In the genomic region with DNA sequence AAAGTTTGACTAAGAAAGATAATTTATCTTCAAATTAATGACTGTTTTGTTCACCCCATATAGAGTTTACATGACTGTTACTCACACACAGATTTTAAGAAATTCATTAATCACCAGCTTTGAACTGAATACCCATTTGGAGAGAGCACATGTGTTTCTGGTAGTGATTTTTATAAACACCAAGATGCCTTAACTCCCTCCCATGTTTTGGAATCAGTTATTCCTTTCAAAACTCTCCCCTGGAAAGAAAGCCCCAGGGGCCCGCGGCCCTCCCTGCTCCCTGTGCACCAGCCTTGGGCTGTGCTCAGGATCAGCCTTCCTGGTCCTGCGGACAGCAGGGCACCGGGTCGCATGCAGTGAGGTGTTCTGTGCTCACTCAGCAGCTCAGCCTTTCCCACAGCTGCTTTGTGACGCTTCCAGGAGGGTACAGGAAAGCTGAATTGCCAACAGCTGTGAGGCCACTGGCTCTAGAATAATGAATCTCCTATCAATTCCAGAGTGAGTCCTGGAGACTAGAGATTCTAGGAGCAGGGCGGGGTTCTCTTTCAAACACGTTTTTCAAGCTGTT, we compare ENCODE assay signal across 24 cellular contexts.
DNase-seq lines count a peak whose midpoint lies in the region; TF ChIP-seq lines count a peak whose summit lies in the region.
"Had no signal": no experiment of that assay in that cellular context is flagged by ENCODE, and none has a peak within 500 bp of the region (broad histone marks: within the 10 kb centered on the region; RNA-seq: fewer than 3 reads in every experiment).

No MANE protein-coding gene starts in this region.

- H3K27me3 ChIP-seq in osteoblast (ENCODE audit: insufficient read depth, low read length) = no peaks in the 10 kb centered on the region
- H3K27me3 ChIP-seq: ovary, tibial nerve had no signal

- no peaks in the 10 kb centered on the region for H3K9me3 Mint-ChIP-seq in activated T-cell treated with anti-CD3 and anti-CD28 coated beads, Interleukin-2, amount 50 U/mL, for 24 hours
- H3K9me3 Mint-ChIP-seq: activated CD4-positive, alpha-beta T cell treated with anti-CD3 and anti-CD28 coated beads, Interleukin-2, amount 10 ng/mL, durations not matched to agents 7 days and 5 days; T-helper 2 cell treated with Interferon-gamma antibody and Interleukin-4, amounts not matched to agents 5 μg/mL and 100 μg/mL, for 36 hours had no signal

- no peaks in the 10 kb centered on the region for H3K9me3 ChIP-seq in osteoblast (ENCODE audit: low read depth, low read length)
- H3K9me3 ChIP-seq: ovary, tibial nerve had no signal

- DNase-seq in AG20443 (ENCODE audit: low spot score) = peak; percentile 41
- DNase-seq in LHCN-M2 (ENCODE audit: low read depth) = peak; percentile 35
- DNase-seq in foreskin fibroblast = peak; percentile 57 to 67
- peak; percentile 57 for DNase-seq in osteoblast (ENCODE audit: insufficient read length, low spot score, missing footprints)
- no peak for DNase-seq in activated CD8-positive, alpha-beta memory T cell treated with anti-CD3 and anti-CD28 coated beads for 24 hours
- DNase-seq in DMS53 treated with DMSO at 0.1 percent for 48 hours (lab: John Stamatoyannopoulos, UW; ENCODE audit: unreplicated experiment) = no peak
- no peak for DNase-seq in activated T-cell treated with anti-CD3 and anti-CD28 coated beads, Interleukin-2, amount 50 U/mL, for 24 hours
- DNase-seq: activated CD4-positive, alpha-beta T cell treated with anti-CD3 and anti-CD28 coated beads, Interleukin-2, amount 10 ng/mL, durations not matched to agents 7 days and 5 days; activated naive CD4-positive, alpha-beta T cell treated with anti-CD3 and anti-CD28 coated beads, Interleukin-2, amount 50 U/mL, for 16 hours; amniotic stem cell; immature natural killer cell; naive B cell; NCI-H1092; NCI-H1694 treated with DMSO at 0.1 percent for 48 hours; NCI-H2171 treated with DMSO at 0.1 percent for 48 hours; NCI-H510A treated with DMSO at 0.1 percent for 48 hours; NK-92 treated with Interleukin-12 subunit alpha and Interleukin-12 subunit beta, amount 100 ng/mL, for 24 hours; ovary; PC-3; retina had no signal

- H3K4me3 ChIP-seq in foreskin fibroblast (ENCODE audit: low read depth in 1 of 2, low read length in 2 of 2) (no peak overlapping the region), osteoblast (ENCODE audit: insufficient read depth, low read length) (no peak overlapping the region)
- H3K4me3 ChIP-seq: ovary, smooth muscle cell, tibial nerve had no signal

- H3K4me1 ChIP-seq in osteoblast (ENCODE audit: insufficient read depth, low read length) = no peaks in the 10 kb centered on the region
- H3K4me1 ChIP-seq: tibial nerve had no signal

- H3K27ac Mint-ChIP-seq in activated T-cell treated with anti-CD3 and anti-CD28 coated beads, Interleukin-2, amount 50 U/mL, for 24 hours = no peak overlapping the region
- H3K27ac Mint-ChIP-seq: activated CD4-positive, alpha-beta T cell treated with anti-CD3 and anti-CD28 coated beads, Interleukin-2, amount 10 ng/mL, durations not matched to agents 7 days and 5 days; CD14-positive monocyte; immature natural killer cell; naive B cell; T-helper 2 cell treated with Interferon-gamma antibody and Interleukin-4, amounts not matched to agents 5 μg/mL and 100 μg/mL, for 36 hours had no signal

- no peaks in the 10 kb centered on the region for H4K20me1 ChIP-seq in osteoblast (ENCODE audit: insufficient read depth, low read length)

- H2AFZ ChIP-seq in osteoblast (ENCODE audit: low read length) = no peak overlapping the region

- H3K36me3 ChIP-seq in osteoblast (ENCODE audit: insufficient read depth, low read length) = no peaks in the 10 kb centered on the region
- H3K36me3 ChIP-seq: ovary, tibial nerve had no signal

- H3K4me1 Mint-ChIP-seq in activated T-cell treated with anti-CD3 and anti-CD28 coated beads, Interleukin-2, amount 50 U/mL, for 24 hours (ENCODE audit: low read depth) = no peaks in the 10 kb centered on the region
- H3K4me1 Mint-ChIP-seq: activated CD4-positive, alpha-beta T cell treated with anti-CD3 and anti-CD28 coated beads, Interleukin-2, amount 10 ng/mL, durations not matched to agents 7 days and 5 days; CD14-positive monocyte; immature natural killer cell; naive B cell had no signal

- H3K4me2 ChIP-seq in osteoblast (ENCODE audit: insufficient read depth, low read length) = no peak overlapping the region
- H3K4me2 ChIP-seq: smooth muscle cell had no signal

- no peak overlapping the region for H3K4me3 Mint-ChIP-seq in activated T-cell treated with anti-CD3 and anti-CD28 coated beads, Interleukin-2, amount 50 U/mL, for 24 hours
- H3K4me3 Mint-ChIP-seq: activated CD4-positive, alpha-beta T cell treated with anti-CD3 and anti-CD28 coated beads, Interleukin-2, amount 10 ng/mL, durations not matched to agents 7 days and 5 days; CD14-positive monocyte; immature natural killer cell; naive B cell; T-helper 2 cell treated with Interferon-gamma antibody and Interleukin-4, amounts not matched to agents 5 μg/mL and 100 μg/mL, for 36 hours had no signal

- TF ChIP-seq CTCF in foreskin fibroblast (IDR thresholded peaks at IDR 0.05; ENCODE audit: low read depth, low read length) (no peak), osteoblast (IDR thresholded peaks at IDR 0.05; ENCODE audit: extremely low read depth, low read depth, low read length) (no peak)

- H3K27me3 Mint-ChIP-seq in activated T-cell treated with anti-CD3 and anti-CD28 coated beads, Interleukin-2, amount 50 U/mL, for 24 hours = no peaks in the 10 kb centered on the region
- H3K27me3 Mint-ChIP-seq: activated CD4-positive, alpha-beta T cell treated with anti-CD3 and anti-CD28 coated beads, Interleukin-2, amount 10 ng/mL, durations not matched to agents 7 days and 5 days; naive B cell had no signal

- H3K36me3 Mint-ChIP-seq in activated T-cell treated with anti-CD3 and anti-CD28 coated beads, Interleukin-2, amount 50 U/mL, for 24 hours (ENCODE audit: low read depth) = no peaks in the 10 kb centered on the region
- H3K36me3 Mint-ChIP-seq: CD14-positive monocyte, immature natural killer cell, naive B cell had no signal

- no peaks in the 10 kb centered on the region for H3K79me2 ChIP-seq in osteoblast (ENCODE audit: insufficient read depth, low read length)

- no peak overlapping the region for H3K27ac ChIP-seq in osteoblast (ENCODE audit: low read depth, low read length)
- H3K27ac ChIP-seq: ovary, tibial nerve had no signal

Comparison
In these comparisons a context has a peak if more than half of its experiments do, and no peak if none do; other contexts are left out.
1. DNase-seq: peak in AG20443 (single experiment), LHCN-M2 (single experiment), foreskin fibroblast (2 of 2) and osteoblast (single experiment); none in activated CD8-positive, alpha-beta memory T cell treated with anti-CD3 and anti-CD28 coated beads for 24 hours (single experiment), DMS53 treated with DMSO at 0.1 percent for 48 hours (single experiment) and activated T-cell treated with anti-CD3 and anti-CD28 coated beads, Interleukin-2, amount 50 U/mL, for 24 hours (single experiment).